ENCODE assay signal across 8 cellular contexts in the genomic region with DNA sequence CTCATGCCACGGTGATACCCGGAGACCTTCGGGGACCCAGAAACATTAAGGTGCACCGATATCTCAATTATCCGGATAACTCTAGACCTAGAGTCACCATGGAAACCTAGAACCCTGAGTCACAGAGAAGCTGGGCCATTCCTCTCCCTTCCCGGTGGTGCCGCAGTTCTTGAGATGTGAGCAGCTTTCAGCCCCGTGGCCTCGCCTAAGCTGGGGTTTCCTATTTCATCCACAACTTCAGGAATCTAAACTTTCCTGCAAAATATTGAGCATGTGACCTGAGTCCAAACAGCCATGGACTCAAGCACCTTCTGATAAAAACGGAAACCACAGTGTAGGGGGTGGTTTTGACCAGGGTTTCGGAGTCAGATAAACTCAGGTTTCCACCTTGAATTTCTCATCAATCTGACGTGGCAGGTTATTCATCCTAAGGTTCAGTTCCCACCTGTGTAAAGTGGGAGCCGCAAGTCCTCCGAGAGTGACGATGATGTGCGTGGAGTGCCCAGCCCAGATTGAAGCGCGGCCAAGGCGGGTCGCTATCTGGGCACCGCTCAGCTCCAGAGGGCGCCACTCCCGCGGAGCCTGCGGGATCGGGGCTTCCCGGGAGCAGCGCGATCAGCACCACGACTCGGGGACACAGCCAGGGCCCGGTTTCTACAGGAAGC. TPM values are rescaled to one million over a fixed set of nuclear protein-coding genes. Genes with fewer than 3 reads are reported as not detected.
DNase-seq lines count a peak whose midpoint lies in the region; ATAC-seq and TF ChIP-seq lines count a peak whose summit lies in the region.

No MANE protein-coding gene starts in this region.

- POLR2A ChIA-PET in naive thymus-derived CD8-positive, alpha-beta T cell (lab: Charles Lee): interaction anchor here (0.6 to 0.9 kb wide), 2 partner anchors 38 kb away, joined by 3 read pairs; no protein-coding TSS in a partner anchor

- H3K36me3 ChIP-seq in ES-I3 (ENCODE audit: insufficient read depth, low read length): no peaks in the 10 kb centered on the region
- H3K36me3 ChIP-seq in tibial artery: no peaks in the 10 kb centered on the region

- peak; percentile 23 for ATAC-seq in HG02588 (IDR thresholded peaks at IDR 0.05; ENCODE audit: unreplicated experiment)
- ATAC-seq in naive thymus-derived CD8-positive, alpha-beta T cell: peak; percentile 11 to 29

- no peaks in the 10 kb centered on the region for H3K9me3 ChIP-seq in ES-I3 (ENCODE audit: control insufficient read depth, insufficient read depth, low read length)
- no peaks in the 10 kb centered on the region for H3K9me3 ChIP-seq in tibial artery

- peaks cover 4% of the 10 kb centered on the region for H3K27me3 Mint-ChIP-seq in activated T-cell treated with anti-CD3 and anti-CD28 coated beads, Interleukin-2, amount 50 U/mL, for 24 hours
- no peaks in the 10 kb centered on the region for H3K27me3 Mint-ChIP-seq in naive thymus-derived CD8-positive, alpha-beta T cell

- H3K4me3 ChIP-seq in fibroblast of pulmonary artery (replicated peaks; ENCODE audit: low read depth, low read length) (peak overlapping the region; percentile 78), tibial artery (peak overlapping the region; percentile 75 to 86)

- H3K4me1 ChIP-seq in ES-I3 (ENCODE audit: insufficient read depth, low read length) (peaks cover 24% of the 10 kb centered on the region; the same call in 1 of the 2 replicates), tibial artery (peaks cover 0 to 27% (median 13%) of the 10 kb centered on the region in 4 donors)

- H3K27ac ChIP-seq in tibial artery: peak overlapping the region; percentile 83 to 93

- no peaks in the 10 kb centered on the region for H3K9me3 Mint-ChIP-seq in activated T-cell treated with anti-CD3 and anti-CD28 coated beads, Interleukin-2, amount 50 U/mL, for 24 hours
- H3K9me3 Mint-ChIP-seq in naive thymus-derived CD8-positive, alpha-beta T cell: no peaks in the 10 kb centered on the region

- no peaks in the 10 kb centered on the region for H3K27me3 ChIP-seq in tibial artery

- peaks cover 42% of the 10 kb centered on the region for H3K4me1 Mint-ChIP-seq in activated T-cell treated with anti-CD3 and anti-CD28 coated beads, Interleukin-2, amount 50 U/mL, for 24 hours (ENCODE audit: low read depth)
- peaks cover 13 to 37% (median 33%) of the 10 kb centered on the region in 4 donors for H3K4me1 Mint-ChIP-seq in naive thymus-derived CD8-positive, alpha-beta T cell

- DNase-seq in NCI-H345 treated with DMSO at 0.1 percent for 48 hours (lab: John Stamatoyannopoulos, UW; ENCODE audit: unreplicated experiment) (peak; percentile 71), fibroblast of pulmonary artery (ENCODE audit: low read depth) (no peak), tibial artery (peak; percentile 70 to 90), HuH-7 (ENCODE audit: low spot score) (no peak)
- DNase-seq in activated T-cell treated with anti-CD3 and anti-CD28 coated beads, Interleukin-2, amount 50 U/mL, for 24 hours: peak; percentile 43
- peak in 3 of 10 donors; percentile 15 to 30 (median 15) for DNase-seq in naive thymus-derived CD8-positive, alpha-beta T cell

- intact Hi-C loops in tibial artery (cut with DNase I; ENCODE audit: low total_unique reads): loop anchor here (5.0 to 10.0 kb wide), 3 partner anchors 72 to 323 kb away; no protein-coding TSS in a partner anchor

- peak overlapping the region; percentile 90 for H3K27ac Mint-ChIP-seq in activated T-cell treated with anti-CD3 and anti-CD28 coated beads, Interleukin-2, amount 50 U/mL, for 24 hours
- H3K27ac Mint-ChIP-seq in naive thymus-derived CD8-positive, alpha-beta T cell: peak overlapping the region in 8 of 10 donors; percentile 15 to 85 (median 47)

- H3K9ac ChIP-seq in ES-I3 (ENCODE audit: low read depth, low read length): peak overlapping the region; percentile 86

- H3K4me3 Mint-ChIP-seq in activated T-cell treated with anti-CD3 and anti-CD28 coated beads, Interleukin-2, amount 50 U/mL, for 24 hours: peak overlapping the region; percentile 92
- peak overlapping the region; percentile 75 to 94 (median 86) for H3K4me3 Mint-ChIP-seq in naive thymus-derived CD8-positive, alpha-beta T cell

- peak; percentile 39 for TF ChIP-seq CTCF in fibroblast of pulmonary artery (IDR thresholded peaks at IDR 0.05; ENCODE audit: low read length, missing control alignments)
- peak; percentile 50 to 68 for TF ChIP-seq CTCF in tibial artery (IDR thresholded peaks at IDR 0.05)

- H3K36me3 Mint-ChIP-seq in activated T-cell treated with anti-CD3 and anti-CD28 coated beads, Interleukin-2, amount 50 U/mL, for 24 hours (ENCODE audit: low read depth): peaks cover 33% of the 10 kb centered on the region
- H3K36me3 Mint-ChIP-seq in naive thymus-derived CD8-positive, alpha-beta T cell: peaks cover 0 to under 1% (median 0%) of the 10 kb centered on the region in 3 donors

RNA-seq across cellular contexts. Expression of a gene that starts 1.0 kb away (rescaled TPM):
- 10 to 100 TPM; 11.5 to 14.8 TPM for total RNA-seq in naive thymus-derived CD8-positive, alpha-beta T cell
- 1 to 10 TPM; 4.7 to 6.6 (median 5.8) TPM for polyA plus RNA-seq in naive thymus-derived CD8-positive, alpha-beta T cell

Comparison
In these comparisons a context has a peak if more than half of its experiments do, and no peak if none do; other contexts are left out.
1. DNase-seq: peak in NCI-H345 treated with DMSO at 0.1 percent for 48 hours (single experiment), activated T-cell treated with anti-CD3 and anti-CD28 coated beads, Interleukin-2, amount 50 U/mL, for 24 hours (single experiment) and tibial artery (2 of 2); none in fibroblast of pulmonary artery (single experiment) and HuH-7 (single experiment).